27 cellular contexts compared by ENCODE assay signal in the genomic region with DNA sequence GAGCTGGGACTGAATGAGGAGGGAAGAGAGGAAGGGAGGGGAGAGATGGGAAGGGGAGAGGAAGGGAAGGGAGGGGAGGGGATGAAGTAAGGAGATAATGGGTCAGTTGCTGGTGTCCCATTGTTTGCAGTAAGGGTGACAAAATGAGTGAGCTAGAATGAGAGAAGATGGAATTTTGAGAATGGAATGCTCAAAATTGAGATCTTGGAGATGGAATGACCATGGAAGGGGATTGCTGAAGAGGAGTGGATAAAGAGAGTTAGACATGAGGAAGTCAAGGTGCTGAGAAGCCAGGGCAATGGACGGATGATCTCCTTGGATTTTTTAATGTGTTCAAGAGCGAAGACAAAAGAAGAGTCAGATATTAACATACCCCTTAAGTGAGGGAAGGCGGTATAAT.
"Had no signal": no experiment of that assay in that cellular context is flagged by ENCODE, and none has a peak within 500 bp of the region (broad histone marks: within the 10 kb centered on the region; RNA-seq: fewer than 3 reads in every experiment).

No MANE protein-coding gene starts in this region.

- H3K9me3 ChIP-seq: colonic mucosa, esophagus muscularis mucosa, esophagus squamous epithelium, gastroesophageal sphincter, heart left ventricle, heart right ventricle had no signal

- H3K4me1 ChIP-seq: colonic mucosa, esophagus muscularis mucosa, esophagus squamous epithelium, gastroesophageal sphincter, heart left ventricle, heart right ventricle had no signal

- ATAC-seq: effector memory CD8-positive, alpha-beta T cell; esophagus mucosa; foreskin keratinocyte; gastroesophageal sphincter; heart left ventricle; heart right ventricle had no signal

- H3K27me3 ChIP-seq: colonic mucosa, foreskin keratinocyte, gastroesophageal sphincter had no signal

- H3K9me3 Mint-ChIP-seq: dendritic cell treated with granulocyte-macrophage colony-stimulating factor and Interleukin-4, amounts not matched to agents 40 ng/mL and 50 ng/mL, for 4 days had no signal

- DNase-seq: colonic mucosa; cortex of kidney; dermis blood vessel endothelial cell; dorsolateral prefrontal cortex; effector CD4-positive, alpha-beta T cell; effector CD8-positive, alpha-beta T cell; effector memory CD4-positive, alpha-beta T cell; effector memory CD8-positive, alpha-beta T cell; erythroblast; esophagus squamous epithelium; foreskin fibroblast; foreskin keratinocyte; foreskin melanocyte; glutamatergic neuron; head of caudate nucleus; heart left ventricle; heart right ventricle had no signal

- H3K4me3 Mint-ChIP-seq: dendritic cell treated with granulocyte-macrophage colony-stimulating factor and Interleukin-4, amounts not matched to agents 40 ng/mL and 50 ng/mL, for 4 days; effector memory CD8-positive, alpha-beta T cell had no signal

- H3K36me3 ChIP-seq: colonic mucosa, esophagus muscularis mucosa, esophagus squamous epithelium, gastroesophageal sphincter, heart left ventricle, heart right ventricle had no signal

- H3K27ac Mint-ChIP-seq: dendritic cell treated with granulocyte-macrophage colony-stimulating factor and Interleukin-4, amounts not matched to agents 40 ng/mL and 50 ng/mL, for 4 days; effector memory CD8-positive, alpha-beta T cell had no signal

- H3K27me3 Mint-ChIP-seq: effector memory CD8-positive, alpha-beta T cell had no signal

- H3K27ac ChIP-seq: colonic mucosa, coronary artery, dorsolateral prefrontal cortex, epithelial cell of prostate, esophagus muscularis mucosa, esophagus squamous epithelium, foreskin keratinocyte, gastroesophageal sphincter, heart left ventricle, heart right ventricle had no signal

- FAIRE-seq: colon, endometrium, endothelial cell of umbilical vein, frontal cortex had no signal

- H3K4me3 ChIP-seq: colonic mucosa, coronary artery, dorsolateral prefrontal cortex, esophagus muscularis mucosa, esophagus squamous epithelium, gastroesophageal sphincter, heart left ventricle, heart right ventricle had no signal
